1 cellular context compared by ENCODE assay signal in the genomic region with DNA sequence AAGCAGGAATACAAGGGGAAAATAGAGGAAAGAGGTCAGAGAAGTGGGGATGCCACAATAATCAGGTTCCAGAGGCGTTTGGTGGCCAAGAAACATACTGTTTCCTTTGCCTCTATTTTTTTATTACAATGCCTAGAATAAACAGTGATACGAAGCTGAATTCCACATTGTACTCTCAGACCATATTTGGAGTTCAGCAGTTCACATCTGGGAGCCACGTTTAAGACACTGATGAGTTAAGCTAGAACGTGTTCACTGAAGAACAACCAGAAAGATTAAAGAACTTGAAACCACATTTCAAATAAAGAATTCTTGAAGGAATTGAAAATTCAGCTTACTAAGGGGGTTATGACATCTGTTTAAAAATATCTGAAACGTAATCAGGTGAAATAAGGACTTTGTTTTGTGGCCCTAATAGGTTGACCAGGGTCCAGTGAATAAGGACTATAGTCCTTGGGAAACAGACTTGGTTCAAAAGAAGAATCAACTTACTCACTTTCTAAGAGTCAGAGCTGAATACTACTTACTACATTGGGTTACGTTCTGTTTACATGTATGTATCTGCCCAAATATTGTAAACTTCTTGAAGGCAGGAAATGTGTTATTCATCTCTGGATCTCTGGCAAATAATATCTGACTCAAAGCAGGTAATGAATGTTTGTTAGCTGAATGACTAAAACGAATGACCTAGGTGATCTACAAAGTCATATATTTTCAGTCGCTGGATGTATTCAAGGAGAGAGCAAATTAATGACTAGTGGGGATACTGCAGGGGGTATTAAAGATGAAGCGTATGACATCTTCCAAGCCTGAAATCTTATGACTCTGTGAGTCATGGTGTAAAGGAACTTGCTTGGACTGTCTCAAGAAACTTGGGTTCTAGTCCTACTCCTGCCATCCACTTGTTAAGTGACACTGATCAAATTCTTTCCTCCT.
TF ChIP-seq lines count a peak whose summit lies in the region.

No MANE protein-coding gene starts in this region.

TF ChIP-seq in HepG2, 621 proteins besides CTCF, POLR2A, EP300 and RAD21 (continued from another document):
- TF ChIP-seq, protein P1, sequence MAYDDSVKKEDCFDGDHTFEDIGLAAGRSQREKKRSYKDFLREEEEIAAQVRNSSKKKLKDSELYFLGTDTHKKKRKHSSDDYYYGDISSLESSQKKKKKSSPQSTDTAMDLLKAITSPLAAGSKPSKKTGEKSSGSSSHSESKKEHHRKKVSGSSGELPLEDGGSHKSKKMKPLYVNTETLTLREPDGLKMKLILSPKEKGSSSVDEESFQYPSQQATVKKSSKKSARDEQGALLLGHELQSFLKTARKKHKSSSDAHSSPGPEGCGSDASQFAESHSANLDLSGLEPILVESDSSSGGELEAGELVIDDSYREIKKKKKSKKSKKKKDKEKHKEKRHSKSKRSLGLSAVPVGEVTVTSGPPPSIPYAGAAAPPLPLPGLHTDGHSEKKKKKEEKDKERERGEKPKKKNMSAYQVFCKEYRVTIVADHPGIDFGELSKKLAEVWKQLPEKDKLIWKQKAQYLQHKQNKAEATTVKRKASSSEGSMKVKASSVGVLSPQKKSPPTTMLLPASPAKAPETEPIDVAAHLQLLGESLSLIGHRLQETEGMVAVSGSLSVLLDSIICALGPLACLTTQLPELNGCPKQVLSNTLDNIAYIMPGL (CRISPR knock-in tag; IDR thresholded peaks at IDR 0.05; ENCODE audit: borderline replicate concordance in 1 of 2, low read depth in 1 of 2), result no peak
- TF ChIP-seq ZNF564 (CRISPR knock-in tag; IDR thresholded peaks at IDR 0.05) (no peak), WIZ (CRISPR knock-in tag; IDR thresholded peaks at IDR 0.05) (no peak), MIER2 (CRISPR knock-in tag; IDR thresholded peaks at IDR 0.05) (no peak), ZNF234 (CRISPR knock-in tag; conservative IDR thresholded peaks at IDR 0.05) (no peak), RBM22 (optimal IDR thresholded peaks at IDR 0.05; ENCODE audit: low read length) (no peak)
- TF ChIP-seq, protein P2, sequence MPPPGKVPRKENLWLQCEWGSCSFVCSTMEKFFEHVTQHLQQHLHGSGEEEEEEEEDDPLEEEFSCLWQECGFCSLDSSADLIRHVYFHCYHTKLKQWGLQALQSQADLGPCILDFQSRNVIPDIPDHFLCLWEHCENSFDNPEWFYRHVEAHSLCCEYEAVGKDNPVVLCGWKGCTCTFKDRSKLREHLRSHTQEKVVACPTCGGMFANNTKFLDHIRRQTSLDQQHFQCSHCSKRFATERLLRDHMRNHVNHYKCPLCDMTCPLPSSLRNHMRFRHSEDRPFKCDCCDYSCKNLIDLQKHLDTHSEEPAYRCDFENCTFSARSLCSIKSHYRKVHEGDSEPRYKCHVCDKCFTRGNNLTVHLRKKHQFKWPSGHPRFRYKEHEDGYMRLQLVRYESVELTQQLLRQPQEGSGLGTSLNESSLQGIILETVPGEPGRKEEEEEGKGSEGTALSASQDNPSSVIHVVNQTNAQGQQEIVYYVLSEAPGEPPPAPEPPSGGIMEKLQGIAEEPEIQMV (CRISPR knock-in tag; IDR thresholded peaks at IDR 0.05; ENCODE audit: low read depth), result no peak
- TF ChIP-seq, protein P3, sequence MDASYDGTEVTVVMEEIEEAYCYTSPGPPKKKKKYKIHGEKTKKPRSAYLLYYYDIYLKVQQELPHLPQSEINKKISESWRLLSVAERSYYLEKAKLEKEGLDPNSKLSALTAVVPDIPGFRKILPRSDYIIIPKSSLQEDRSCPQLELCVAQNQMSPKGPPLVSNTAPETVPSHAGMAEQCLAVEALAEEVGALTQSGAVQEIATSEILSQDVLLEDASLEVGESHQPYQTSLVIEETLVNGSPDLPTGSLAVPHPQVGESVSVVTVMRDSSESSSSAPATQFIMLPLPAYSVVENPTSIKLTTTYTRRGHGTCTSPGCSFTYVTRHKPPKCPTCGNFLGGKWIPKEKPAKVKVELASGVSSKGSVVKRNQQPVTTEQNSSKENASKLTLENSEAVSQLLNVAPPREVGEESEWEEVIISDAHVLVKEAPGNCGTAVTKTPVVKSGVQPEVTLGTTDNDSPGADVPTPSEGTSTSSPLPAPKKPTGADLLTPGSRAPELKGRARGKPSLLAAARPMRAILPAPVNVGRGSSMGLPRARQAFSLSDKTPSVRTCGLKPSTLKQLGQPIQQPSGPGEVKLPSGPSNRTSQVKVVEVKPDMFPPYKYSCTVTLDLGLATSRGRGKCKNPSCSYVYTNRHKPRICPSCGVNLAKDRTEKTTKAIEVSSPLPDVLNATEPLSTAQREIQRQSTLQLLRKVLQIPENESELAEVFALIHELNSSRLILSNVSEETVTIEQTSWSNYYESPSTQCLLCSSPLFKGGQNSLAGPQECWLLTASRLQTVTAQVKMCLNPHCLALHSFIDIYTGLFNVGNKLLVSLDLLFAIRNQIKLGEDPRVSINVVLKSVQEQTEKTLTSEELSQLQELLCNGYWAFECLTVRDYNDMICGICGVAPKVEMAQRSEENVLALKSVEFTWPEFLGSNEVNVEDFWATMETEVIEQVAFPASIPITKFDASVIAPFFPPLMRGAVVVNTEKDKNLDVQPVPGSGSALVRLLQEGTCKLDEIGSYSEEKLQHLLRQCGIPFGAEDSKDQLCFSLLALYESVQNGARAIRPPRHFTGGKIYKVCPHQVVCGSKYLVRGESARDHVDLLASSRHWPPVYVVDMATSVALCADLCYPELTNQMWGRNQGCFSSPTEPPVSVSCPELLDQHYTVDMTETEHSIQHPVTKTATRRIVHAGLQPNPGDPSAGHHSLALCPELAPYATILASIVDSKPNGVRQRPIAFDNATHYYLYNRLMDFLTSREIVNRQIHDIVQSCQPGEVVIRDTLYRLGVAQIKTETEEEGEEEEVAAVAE (CRISPR knock-in tag; IDR thresholded peaks at IDR 0.05; ENCODE audit: borderline replicate concordance), result no peak
- TF ChIP-seq, protein P4, sequence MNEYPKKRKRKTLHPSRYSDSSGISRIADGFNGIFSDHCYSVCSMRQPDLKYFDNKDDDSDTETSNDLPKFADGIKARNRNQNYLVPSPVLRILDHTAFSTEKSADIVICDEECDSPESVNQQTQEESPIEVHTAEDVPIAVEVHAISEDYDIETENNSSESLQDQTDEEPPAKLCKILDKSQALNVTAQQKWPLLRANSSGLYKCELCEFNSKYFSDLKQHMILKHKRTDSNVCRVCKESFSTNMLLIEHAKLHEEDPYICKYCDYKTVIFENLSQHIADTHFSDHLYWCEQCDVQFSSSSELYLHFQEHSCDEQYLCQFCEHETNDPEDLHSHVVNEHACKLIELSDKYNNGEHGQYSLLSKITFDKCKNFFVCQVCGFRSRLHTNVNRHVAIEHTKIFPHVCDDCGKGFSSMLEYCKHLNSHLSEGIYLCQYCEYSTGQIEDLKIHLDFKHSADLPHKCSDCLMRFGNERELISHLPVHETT (CRISPR knock-in tag; conservative IDR thresholded peaks at IDR 0.05), result no peak
- TF ChIP-seq, protein P5, sequence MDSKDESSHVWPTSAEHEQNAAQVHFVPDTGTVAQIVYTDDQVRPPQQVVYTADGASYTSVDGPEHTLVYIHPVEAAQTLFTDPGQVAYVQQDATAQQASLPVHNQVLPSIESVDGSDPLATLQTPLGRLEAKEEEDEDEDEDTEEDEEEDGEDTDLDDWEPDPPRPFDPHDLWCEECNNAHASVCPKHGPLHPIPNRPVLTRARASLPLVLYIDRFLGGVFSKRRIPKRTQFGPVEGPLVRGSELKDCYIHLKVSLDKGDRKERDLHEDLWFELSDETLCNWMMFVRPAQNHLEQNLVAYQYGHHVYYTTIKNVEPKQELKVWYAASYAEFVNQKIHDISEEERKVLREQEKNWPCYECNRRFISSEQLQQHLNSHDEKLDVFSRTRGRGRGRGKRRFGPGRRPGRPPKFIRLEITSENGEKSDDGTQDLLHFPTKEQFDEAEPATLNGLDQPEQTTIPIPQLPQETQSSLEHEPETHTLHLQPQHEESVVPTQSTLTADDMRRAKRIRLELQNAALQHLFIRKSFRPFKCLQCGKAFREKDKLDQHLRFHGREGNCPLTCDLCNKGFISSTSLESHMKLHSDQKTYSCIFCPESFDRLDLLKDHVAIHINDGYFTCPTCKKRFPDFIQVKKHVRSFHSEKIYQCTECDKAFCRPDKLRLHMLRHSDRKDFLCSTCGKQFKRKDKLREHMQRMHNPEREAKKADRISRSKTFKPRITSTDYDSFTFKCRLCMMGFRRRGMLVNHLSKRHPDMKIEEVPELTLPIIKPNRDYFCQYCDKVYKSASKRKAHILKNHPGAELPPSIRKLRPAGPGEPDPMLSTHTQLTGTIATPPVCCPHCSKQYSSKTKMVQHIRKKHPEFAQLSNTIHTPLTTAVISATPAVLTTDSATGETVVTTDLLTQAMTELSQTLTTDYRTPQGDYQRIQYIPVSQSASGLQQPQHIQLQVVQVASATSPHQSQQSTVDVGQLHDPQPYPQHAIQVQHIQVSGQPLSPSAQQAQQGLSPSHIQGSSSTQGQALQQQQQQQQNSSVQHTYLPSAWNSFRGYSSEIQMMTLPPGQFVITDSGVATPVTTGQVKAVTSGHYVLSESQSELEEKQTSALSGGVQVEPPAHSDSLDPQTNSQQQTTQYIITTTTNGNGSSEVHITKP (CRISPR knock-in tag; IDR thresholded peaks at IDR 0.05; ENCODE audit: low read depth), result no peak
- TF ChIP-seq, protein P6, sequence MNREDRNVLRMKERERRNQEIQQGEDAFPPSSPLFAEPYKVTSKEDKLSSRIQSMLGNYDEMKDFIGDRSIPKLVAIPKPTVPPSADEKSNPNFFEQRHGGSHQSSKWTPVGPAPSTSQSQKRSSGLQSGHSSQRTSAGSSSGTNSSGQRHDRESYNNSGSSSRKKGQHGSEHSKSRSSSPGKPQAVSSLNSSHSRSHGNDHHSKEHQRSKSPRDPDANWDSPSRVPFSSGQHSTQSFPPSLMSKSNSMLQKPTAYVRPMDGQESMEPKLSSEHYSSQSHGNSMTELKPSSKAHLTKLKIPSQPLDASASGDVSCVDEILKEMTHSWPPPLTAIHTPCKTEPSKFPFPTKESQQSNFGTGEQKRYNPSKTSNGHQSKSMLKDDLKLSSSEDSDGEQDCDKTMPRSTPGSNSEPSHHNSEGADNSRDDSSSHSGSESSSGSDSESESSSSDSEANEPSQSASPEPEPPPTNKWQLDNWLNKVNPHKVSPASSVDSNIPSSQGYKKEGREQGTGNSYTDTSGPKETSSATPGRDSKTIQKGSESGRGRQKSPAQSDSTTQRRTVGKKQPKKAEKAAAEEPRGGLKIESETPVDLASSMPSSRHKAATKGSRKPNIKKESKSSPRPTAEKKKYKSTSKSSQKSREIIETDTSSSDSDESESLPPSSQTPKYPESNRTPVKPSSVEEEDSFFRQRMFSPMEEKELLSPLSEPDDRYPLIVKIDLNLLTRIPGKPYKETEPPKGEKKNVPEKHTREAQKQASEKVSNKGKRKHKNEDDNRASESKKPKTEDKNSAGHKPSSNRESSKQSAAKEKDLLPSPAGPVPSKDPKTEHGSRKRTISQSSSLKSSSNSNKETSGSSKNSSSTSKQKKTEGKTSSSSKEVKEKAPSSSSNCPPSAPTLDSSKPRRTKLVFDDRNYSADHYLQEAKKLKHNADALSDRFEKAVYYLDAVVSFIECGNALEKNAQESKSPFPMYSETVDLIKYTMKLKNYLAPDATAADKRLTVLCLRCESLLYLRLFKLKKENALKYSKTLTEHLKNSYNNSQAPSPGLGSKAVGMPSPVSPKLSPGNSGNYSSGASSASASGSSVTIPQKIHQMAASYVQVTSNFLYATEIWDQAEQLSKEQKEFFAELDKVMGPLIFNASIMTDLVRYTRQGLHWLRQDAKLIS (CRISPR knock-in tag; IDR thresholded peaks at IDR 0.05), result no peak
